Comparison of ENCODE assay signal across 1 cellular context in the genomic region with DNA sequence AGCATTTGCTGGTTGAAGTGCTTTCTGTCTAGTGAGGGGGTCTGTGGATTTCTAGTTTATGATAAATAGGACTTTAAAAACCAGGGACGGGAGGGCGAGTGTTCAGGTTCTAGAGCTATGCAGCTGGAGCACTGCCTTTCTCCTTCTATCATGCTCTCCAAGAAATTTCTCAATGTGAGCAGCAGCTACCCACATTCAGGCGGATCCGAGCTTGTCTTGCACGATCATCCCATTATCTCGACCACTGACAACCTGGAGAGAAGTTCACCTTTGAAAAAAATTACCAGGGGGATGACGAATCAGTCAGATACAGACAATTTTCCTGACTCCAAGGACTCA.
TF ChIP-seq lines count a peak whose summit lies in the region.

A gene (plus strand): TSS at position 4 of the 339 bp plus-strand sequence. CDS start 114 bp downstream, at position 118.

TF ChIP-seq in K562, 482 proteins besides CTCF, POLR2A, EP300 and RAD21:
- no peak for TF ChIP-seq CBX2 (IDR thresholded peaks at IDR 0.05; ENCODE audit: insufficient read depth, low read length, poor library complexity, severe bottlenecking)
- TF ChIP-seq, protein P1, sequence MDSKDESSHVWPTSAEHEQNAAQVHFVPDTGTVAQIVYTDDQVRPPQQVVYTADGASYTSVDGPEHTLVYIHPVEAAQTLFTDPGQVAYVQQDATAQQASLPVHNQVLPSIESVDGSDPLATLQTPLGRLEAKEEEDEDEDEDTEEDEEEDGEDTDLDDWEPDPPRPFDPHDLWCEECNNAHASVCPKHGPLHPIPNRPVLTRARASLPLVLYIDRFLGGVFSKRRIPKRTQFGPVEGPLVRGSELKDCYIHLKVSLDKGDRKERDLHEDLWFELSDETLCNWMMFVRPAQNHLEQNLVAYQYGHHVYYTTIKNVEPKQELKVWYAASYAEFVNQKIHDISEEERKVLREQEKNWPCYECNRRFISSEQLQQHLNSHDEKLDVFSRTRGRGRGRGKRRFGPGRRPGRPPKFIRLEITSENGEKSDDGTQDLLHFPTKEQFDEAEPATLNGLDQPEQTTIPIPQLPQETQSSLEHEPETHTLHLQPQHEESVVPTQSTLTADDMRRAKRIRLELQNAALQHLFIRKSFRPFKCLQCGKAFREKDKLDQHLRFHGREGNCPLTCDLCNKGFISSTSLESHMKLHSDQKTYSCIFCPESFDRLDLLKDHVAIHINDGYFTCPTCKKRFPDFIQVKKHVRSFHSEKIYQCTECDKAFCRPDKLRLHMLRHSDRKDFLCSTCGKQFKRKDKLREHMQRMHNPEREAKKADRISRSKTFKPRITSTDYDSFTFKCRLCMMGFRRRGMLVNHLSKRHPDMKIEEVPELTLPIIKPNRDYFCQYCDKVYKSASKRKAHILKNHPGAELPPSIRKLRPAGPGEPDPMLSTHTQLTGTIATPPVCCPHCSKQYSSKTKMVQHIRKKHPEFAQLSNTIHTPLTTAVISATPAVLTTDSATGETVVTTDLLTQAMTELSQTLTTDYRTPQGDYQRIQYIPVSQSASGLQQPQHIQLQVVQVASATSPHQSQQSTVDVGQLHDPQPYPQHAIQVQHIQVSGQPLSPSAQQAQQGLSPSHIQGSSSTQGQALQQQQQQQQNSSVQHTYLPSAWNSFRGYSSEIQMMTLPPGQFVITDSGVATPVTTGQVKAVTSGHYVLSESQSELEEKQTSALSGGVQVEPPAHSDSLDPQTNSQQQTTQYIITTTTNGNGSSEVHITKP (IDR thresholded peaks at IDR 0.05; ENCODE audit: partially characterized antibody) = peak; percentile 3
